Comparison of ENCODE assay signal across 12 cellular contexts in genomic region chr4:101104264-101105052, GRCh38.
DNase-seq lines count a peak whose midpoint lies in the region; ATAC-seq lines count a peak whose summit lies in the region.
"Had no signal": no experiment of that assay in that cellular context is flagged by ENCODE, and none has a peak within 500 bp of the region (broad histone marks: within the 10 kb centered on the region; RNA-seq: fewer than 3 reads in every experiment).

No MANE protein-coding gene starts in this region.

- in situ Hi-C loops in G401 (cut with HindIII; ENCODE audit: low sequenced_read_pairs): no loop called here

- no peak overlapping the region for H3K27ac ChIP-seq in CD4-positive, alpha-beta memory T cell (ENCODE audit: low read depth, low read length)
- H3K27ac ChIP-seq: brain microvascular endothelial cell had no signal

- H3K9me3 ChIP-seq in CD4-positive, alpha-beta memory T cell (ENCODE audit: control insufficient read depth in 1 of 2, low read length in 2 of 2): no peaks in the 10 kb centered on the region

- H3K9me3 Mint-ChIP-seq in natural killer cell treated with Interleukin-12 subunit alpha and Interleukin-12 subunit beta and Interleukin-15 and Interleukin-18, amount 100 ng/mL, for 72 hours: no peaks in the 10 kb centered on the region
- no peaks in the 10 kb centered on the region for H3K9me3 Mint-ChIP-seq in CD4-positive, alpha-beta memory T cell

- H3K4me1 Mint-ChIP-seq in natural killer cell treated with Interleukin-12 subunit alpha and Interleukin-12 subunit beta and Interleukin-15 and Interleukin-18, amount 100 ng/mL, for 72 hours (ENCODE audit: low read depth in 2 of 2): peaks cover 28 to 35% of the 10 kb centered on the region in 2 donors
- peaks cover 19 to 26% (median 22%) of the 10 kb centered on the region in 4 donors for H3K4me1 Mint-ChIP-seq in CD4-positive, alpha-beta memory T cell

- CTCF ChIA-PET in CD4-positive, alpha-beta memory T cell (lab: Charles Lee; ENCODE audit: partially characterized antibody): no interaction called here

- POLR2A ChIA-PET in CD4-positive, alpha-beta memory T cell (lab: Charles Lee; ENCODE audit: partially characterized antibody): interaction anchor here (1.9 kb wide), 1 partner anchor 85 kb away, joined by 7 read pairs; no protein-coding TSS in a partner anchor

- intact Hi-C loops in CD4-positive, alpha-beta memory T cell (cut with micrococcal nuclease): no loop called here

- no peaks in the 10 kb centered on the region for H3K27me3 Mint-ChIP-seq in natural killer cell treated with Interleukin-12 subunit alpha and Interleukin-12 subunit beta and Interleukin-15 and Interleukin-18, amount 100 ng/mL, for 72 hours
- no peaks in the 10 kb centered on the region for H3K27me3 Mint-ChIP-seq in CD4-positive, alpha-beta memory T cell
- H3K27me3 Mint-ChIP-seq: progenitor cell of endocrine pancreas had no signal

- no peaks in the 10 kb centered on the region for H3K27me3 ChIP-seq in CD4-positive, alpha-beta memory T cell (ENCODE audit: insufficient read depth, low read length)
- H3K27me3 ChIP-seq: brain microvascular endothelial cell had no signal

- H3K4me1 ChIP-seq in CD4-positive, alpha-beta memory T cell (ENCODE audit: insufficient read depth, low read length): peaks cover 19% of the 10 kb centered on the region

- H3K36me3 ChIP-seq in CD4-positive, alpha-beta memory T cell (ENCODE audit: insufficient read depth, low read length): no peaks in the 10 kb centered on the region
- H3K36me3 ChIP-seq: brain microvascular endothelial cell had no signal

- no peak overlapping the region for H3K4me3 ChIP-seq in CD4-positive, alpha-beta memory T cell (ENCODE audit: low read length in 2 of 2)

- peak overlapping the region; percentile 45 to 79 for H3K27ac Mint-ChIP-seq in natural killer cell treated with Interleukin-12 subunit alpha and Interleukin-12 subunit beta and Interleukin-15 and Interleukin-18, amount 100 ng/mL, for 72 hours
- peak overlapping the region in 2 of 7 donors; percentile 27 to 29 for H3K27ac Mint-ChIP-seq in CD4-positive, alpha-beta memory T cell
- H3K27ac Mint-ChIP-seq: progenitor cell of endocrine pancreas had no signal

- H3K36me3 Mint-ChIP-seq in natural killer cell treated with Interleukin-12 subunit alpha and Interleukin-12 subunit beta and Interleukin-15 and Interleukin-18, amount 100 ng/mL, for 72 hours: peaks cover 6% of the 10 kb centered on the region
- H3K36me3 Mint-ChIP-seq in CD4-positive, alpha-beta memory T cell: peaks cover 14 to 27% of the 10 kb centered on the region in 2 donors

- H3K4me3 Mint-ChIP-seq in natural killer cell treated with Interleukin-12 subunit alpha and Interleukin-12 subunit beta and Interleukin-15 and Interleukin-18, amount 100 ng/mL, for 72 hours: peak overlapping the region; percentile 58
- peak overlapping the region in 2 of 8 donors; percentile 3 to 8 for H3K4me3 Mint-ChIP-seq in CD4-positive, alpha-beta memory T cell

- DNase-seq in NCI-H526 treated with DMSO at 0.1 percent for 48 hours (lab: John Stamatoyannopoulos, UW): peak; percentile 27
- no peak for DNase-seq in natural killer cell treated with Interleukin-12 subunit alpha and Interleukin-12 subunit beta and Interleukin-15 and Interleukin-18, amount 100 ng/mL, for 72 hours (ENCODE audit: low spot score)
- no peak for DNase-seq in SHP77 (lab: John Stamatoyannopoulos, UW)
- no peak for DNase-seq in stimulated activated CD4-positive, alpha-beta T cell treated with anti-CD3 and anti-CD28 coated beads, Interleukin-4, amount 100 ng/mL, for 4 hours
- DNase-seq in G401 (ENCODE audit: low spot score): no peak
- no peak for DNase-seq in CD4-positive, alpha-beta memory T cell
- DNase-seq: brain microvascular endothelial cell, left ventricle myocardium superior, NCI-H1417 treated with DMSO at 0.1 percent for 48 hours had no signal

- ATAC-seq in GM18499 (IDR thresholded peaks at IDR 0.05; ENCODE audit: insufficient read depth, unreplicated experiment): peak; percentile 11
- peak; percentile 35 for ATAC-seq in GM21786 (IDR thresholded peaks at IDR 0.05; ENCODE audit: unreplicated experiment)
- ATAC-seq in natural killer cell treated with Interleukin-12 subunit alpha and Interleukin-12 subunit beta and Interleukin-15 and Interleukin-18, amount 100 ng/mL, for 72 hours: peak; percentile 70 to 75

Comparison
In these comparisons a context has a peak if more than half of its experiments do, and no peak if none do; other contexts are left out.
1. ATAC-seq: peak in every context shown above with its lines; median percentile 72 in natural killer cell treated with Interleukin-12 subunit alpha and Interleukin-12 subunit beta and Interleukin-15 and Interleukin-18, amount 100 ng/mL, for 72 hours; 35 in GM21786; 11 in GM18499.